ENCODE assay signal across 1 cellular context in genomic region chr17:76264755-76265623, GRCh38.
TF ChIP-seq lines count a peak whose summit lies in the region.

Gene UBALD2, plus strand, starts transcription at chr17:76265348. Its CDS starts 158 bp downstream, at chr17:76265506.

TF ChIP-seq in K562, 482 proteins besides CTCF, POLR2A, EP300 and RAD21 (continued from another document and continues in another):
- TF ChIP-seq SMAD1 (IDR thresholded peaks at IDR 0.05; ENCODE audit: low read depth, low read length, partially characterized antibody) (no peak), ARID2 (IDR thresholded peaks at IDR 0.05) (no peak), ZNF143 (CRISPR knock-in tag; IDR thresholded peaks at IDR 0.05) (no peak), SMARCB1 (IDR thresholded peaks at IDR 0.05; ENCODE audit: insufficient read length, low read depth) (no peak), RCOR1 (IDR thresholded peaks at IDR 0.05; ENCODE audit: borderline replicate concordance in 1 of 2, low read depth in 2 of 2, low read length in 2 of 2) (0 out of 4 replicates have a peak, but pooled peaks of 1 of the 2 experiments have one; percentile 30), SETDB1 (IDR thresholded peaks at IDR 0.05; ENCODE audit: low read length) (no peak), ATF3 (IDR thresholded peaks at IDR 0.05) (peak; percentile 81), ATF3 (CRISPR knock-in tag; conservative IDR thresholded peaks at IDR 0.05) (peak; percentile 85; the same call in 1 of the 2 replicates), XRCC4 (IDR thresholded peaks at IDR 0.05; ENCODE audit: extremely low read depth, insufficient read depth, insufficient read length) (no peak), ZNF253 (CRISPR knock-in tag; conservative IDR thresholded peaks at IDR 0.05) (no peak), ARHGAP35 (IDR thresholded peaks at IDR 0.05; ENCODE audit: partially characterized antibody) (no peak), ZFPM2 (CRISPR knock-in tag; IDR thresholded peaks at IDR 0.05) (no peak), SREBF2 (CRISPR knock-in tag; IDR thresholded peaks at IDR 0.05) (no peak), MAZ (CRISPR knock-in tag; conservative IDR thresholded peaks at IDR 0.05 in 1 of 2, IDR thresholded peaks at IDR 0.05 in 1 of 2) (peak; percentile 8 to 76; a peak in 3 of 4 replicates), BHLHE40 (IDR thresholded peaks at IDR 0.05; ENCODE audit: low read length) (no peak), SOX6 (IDR thresholded peaks at IDR 0.05) (no peak; the same call in 1 of the 2 replicates), ZNF197 (CRISPR knock-in tag; IDR thresholded peaks at IDR 0.05; ENCODE audit: low read depth) (peak; percentile 26; the same call in 1 of the 2 replicates), REST (CRISPR knock-in tag; IDR thresholded peaks at IDR 0.05; ENCODE audit: low read depth) (no peak), DPF2 (IDR thresholded peaks at IDR 0.05) (peak; percentile 69), CBX5 (IDR thresholded peaks at IDR 0.05; ENCODE audit: borderline replicate concordance, low read depth) (no peak), SMARCC2 (IDR thresholded peaks at IDR 0.05; ENCODE audit: low read depth) (no peak), SMAD3 (CRISPR knock-in tag; conservative IDR thresholded peaks at IDR 0.05) (no peak), E2F4 (CRISPR knock-in tag; IDR thresholded peaks at IDR 0.05; ENCODE audit: low read depth) (no peak), PPARD (CRISPR knock-in tag; IDR thresholded peaks at IDR 0.05) (no peak), KHSRP (IDR thresholded peaks at IDR 0.05) (no peak), TCF3 (CRISPR knock-in tag; IDR thresholded peaks at IDR 0.05) (no peak), ZNF184 (CRISPR knock-in tag; IDR thresholded peaks at IDR 0.05) (no peak), ZNF518B (CRISPR knock-in tag; IDR thresholded peaks at IDR 0.05) (no peak), WHSC1 (IDR thresholded peaks at IDR 0.05; ENCODE audit: low read length) (no peak), FUS (optimal IDR thresholded peaks at IDR 0.05; ENCODE audit: low read depth, low read length) (no peak), RB1 (IDR thresholded peaks at IDR 0.05; ENCODE audit: low read depth) (peak; percentile 77), ZNF263 (CRISPR knock-in tag; IDR thresholded peaks at IDR 0.05; ENCODE audit: borderline replicate concordance) (no peak), ATF6 (CRISPR knock-in tag; IDR thresholded peaks at IDR 0.05) (no peak), ZFP1 (CRISPR knock-in tag; IDR thresholded peaks at IDR 0.05) (no peak), ZKSCAN8 (CRISPR knock-in tag; IDR thresholded peaks at IDR 0.05) (no peak; the same call in 1 of the 2 replicates), MAFK (IDR thresholded peaks at IDR 0.05; ENCODE audit: low read length) (no peak), FOSL1 (tag; conservative IDR thresholded peaks at IDR 0.05) (peak; percentile 72), ZFP30 (CRISPR knock-in tag; IDR thresholded peaks at IDR 0.05; ENCODE audit: borderline replicate concordance) (no peak), RNF219 (CRISPR knock-in tag; IDR thresholded peaks at IDR 0.05) (no peak), ZNF134 (CRISPR knock-in tag; conservative IDR thresholded peaks at IDR 0.05) (no peak), PATZ1 (CRISPR knock-in tag; IDR thresholded peaks at IDR 0.05; ENCODE audit: borderline replicate concordance) (no peak), ZNF76 (CRISPR knock-in tag; IDR thresholded peaks at IDR 0.05; ENCODE audit: borderline replicate concordance) (0 out of 2 replicates have a peak, but pooled peaks have one; percentile 8), ZNF12 (CRISPR knock-in tag; IDR thresholded peaks at IDR 0.05) (no peak), SUPT5H (IDR thresholded peaks at IDR 0.05) (no peak; the same call in 1 of the 2 replicates), ZBTB49 (CRISPR knock-in tag; IDR thresholded peaks at IDR 0.05; ENCODE audit: borderline replicate concordance) (no peak), ZNF280B (CRISPR knock-in tag; IDR thresholded peaks at IDR 0.05) (no peak), DDX20 (tag; IDR thresholded peaks at IDR 0.05; ENCODE audit: low read depth) (no peak)
